ENCODE assay signal across 22 cellular contexts in genomic region chr2:98453531-98453930, GRCh38. TPM values are rescaled to one million over a fixed set of nuclear protein-coding genes. Genes with fewer than 3 reads are reported as not detected.
DNase-seq lines count a peak whose midpoint lies in the region; ATAC-seq, FAIRE-seq and TF ChIP-seq lines count a peak whose summit lies in the region.
"Had no signal": no experiment of that assay in that cellular context is flagged by ENCODE, and none has a peak within 500 bp of the region (broad histone marks: within the 10 kb centered on the region; RNA-seq: fewer than 3 reads in every experiment).

No MANE protein-coding gene starts in this region.

- no peak for TF ChIP-seq EP300 in GM12878 (IDR thresholded peaks at IDR 0.05; ENCODE audit: borderline replicate concordance in 1 of 2, control insufficient read depth in 1 of 2, low read depth in 2 of 2, low read length in 2 of 2)
- TF ChIP-seq EP300 in sigmoid colon (IDR thresholded peaks at IDR 0.05): no peak

- SMC1A ChIA-PET in GM12878 (lab: Charles Lee; ENCODE audit: uncharacterized antibody, unreplicated experiment): interaction anchor here (1.0 to 28.2 kb wide), 4 partner anchors 11 to 103 kb away, joined by 3 to 816 read pairs (median 217); no protein-coding TSS in a partner anchor

- H3K4me1 Mint-ChIP-seq in activated CD8-positive, alpha-beta memory T cell treated with anti-CD3 and anti-CD28 coated beads, Interleukin-2, amount 10 ng/mL, durations not matched to agents 7 days and 5 days: peaks cover 95% of the 10 kb centered on the region

- TF ChIP-seq RAD21 in GM12878 (IDR thresholded peaks at IDR 0.05; ENCODE audit: insufficient read depth, low read depth, low read length): no peak

- CTCF ChIA-PET in activated CD8-positive, alpha-beta memory T cell treated with anti-CD3 and anti-CD28 coated beads, Interleukin-2, amount 10 ng/mL, durations not matched to agents 7 days and 5 days (lab: Charles Lee): interaction anchor here (0.9 to 7.0 kb wide), 5 partner anchors 11 to 41 kb away, joined by 4 to 43 read pairs (median 8); no protein-coding TSS in a partner anchor
- CTCF ChIA-PET in GM12878 (lab: Yijun Ruan, JAX): interaction anchor here (0.7 to 5.3 kb wide), 6 partner anchors 11 to 65 kb away, joined by 3 to 32 read pairs (median 4); no protein-coding TSS in a partner anchor

- H3K27me3 Mint-ChIP-seq in activated CD8-positive, alpha-beta memory T cell treated with anti-CD3 and anti-CD28 coated beads, Interleukin-2, amount 10 ng/mL, durations not matched to agents 7 days and 5 days: no peaks in the 10 kb centered on the region

- H3K27ac ChIP-seq in KOPT-K1 (ENCODE audit: low read depth, low read length, poor library complexity, severe bottlenecking): peak overlapping the region; percentile 53
- H3K27ac ChIP-seq in GM12878 (ENCODE audit: control insufficient read depth, insufficient read depth): peak overlapping the region; percentile 27; the same call in 1 of the 2 replicates
- H3K27ac ChIP-seq in sigmoid colon: peak overlapping the region in 3 of 4 donors; percentile 71 to 76 (median 73)
- H3K27ac ChIP-seq: uterus had no signal

- 0 out of 2 replicates have a peak overlapping the region, but pooled peaks have one; percentile 7 for H3K4me2 ChIP-seq in GM12878 (ENCODE audit: control insufficient read depth, insufficient read depth)

- H3K79me2 ChIP-seq in GM12878 (ENCODE audit: control insufficient read depth, insufficient read depth, low read length): peaks cover 96% of the 10 kb centered on the region

- H3K27ac Mint-ChIP-seq in activated CD8-positive, alpha-beta memory T cell treated with anti-CD3 and anti-CD28 coated beads, Interleukin-2, amount 10 ng/mL, durations not matched to agents 7 days and 5 days: peak overlapping the region; percentile 69
- H3K27ac Mint-ChIP-seq: mesothelial cell of epicardium had no signal

- H3K27me3 ChIP-seq in GM12878 (replicated peaks in 1 of 2; ENCODE audit: control insufficient read depth in 2 of 2, insufficient read depth in 2 of 2, low read length in 1 of 2) (no peaks in the 10 kb centered on the region), sigmoid colon (no peaks in the 10 kb centered on the region)
- H3K27me3 ChIP-seq: esophagus squamous epithelium, heart left ventricle, uterus had no signal

- RAD21 ChIA-PET in GM12878 (lab: Charles Lee; ENCODE audit: unreplicated experiment): interaction anchor here (1.8 to 13.1 kb wide), 5 partner anchors 14 to 35 kb away, joined by 5 to 199 read pairs (median 8); no protein-coding TSS in a partner anchor

- intact Hi-C loops in GM12878 (cut with micrococcal nuclease; ENCODE audit: unreplicated experiment): no loop called here
- intact Hi-C loops in sigmoid colon (cut with DNase I): no loop called here

- H3K9ac ChIP-seq in GM12878 (ENCODE audit: control insufficient read depth, insufficient read depth, low read length): no peak overlapping the region

- no peak for DNase-seq in activated CD8-positive, alpha-beta memory T cell treated with anti-CD3 and anti-CD28 coated beads, Interleukin-2, amount 10 ng/mL, durations not matched to agents 7 days and 5 days
- DNase-seq in activated CD8-positive, alpha-beta memory T cell treated with anti-CD3 and anti-CD28 coated beads for 24 hours: no peak
- DNase-seq in GM12878 (ENCODE audit: low read depth, low spot score): no peak
- peak; percentile 52 for DNase-seq in sigmoid colon
- no peak for DNase-seq in NCI-H526 (lab: John Stamatoyannopoulos, UW)
- no peak for DNase-seq in SIG-M5 treated with dmso at 0.1 percent for 504 hours (lab: John Stamatoyannopoulos, UW; ENCODE audit: unreplicated experiment)
- DNase-seq: Calu3; esophagus squamous epithelium; GDM1; heart left ventricle; islet precursor cell; MV-4-11; NCI-H2081 treated with DMSO at 0.1 percent for 48 hours; NCI-H748 treated with DMSO at 0.1 percent for 48 hours; occipital lobe; stimulated activated CD4-positive, alpha-beta T cell treated with anti-CD3 and anti-CD28 coated beads, Interleukin-4, amount 100 ng/mL, for 4 hours; uterus had no signal

- no peak for TF ChIP-seq POLR2A in GM12878 (IDR thresholded peaks at IDR 0.05; ENCODE audit: low read depth, low read length)
- TF ChIP-seq POLR2A in sigmoid colon (IDR thresholded peaks at IDR 0.05): no peak

- TF ChIP-seq CTCF in GM12878 (IDR thresholded peaks at IDR 0.05 in 2 of 3, conservative IDR thresholded peaks at IDR 0.05 in 1 of 3; ENCODE audit: control insufficient read depth in 2 of 3, extremely low read depth in 1 of 3, insufficient read depth in 1 of 3, low read depth in 3 of 3, low read length in 3 of 3): no peak
- no peak for TF ChIP-seq CTCF in sigmoid colon (IDR thresholded peaks at IDR 0.05)

- no peak for FAIRE-seq in GM12878 (lab: Jason Lieb, UNC)
- FAIRE-seq: HepG2, RCC 7860 had no signal

- no peaks in the 10 kb centered on the region for H3K9me3 Mint-ChIP-seq in activated CD8-positive, alpha-beta memory T cell treated with anti-CD3 and anti-CD28 coated beads, Interleukin-2, amount 10 ng/mL, durations not matched to agents 7 days and 5 days (ENCODE audit: low read depth)
- H3K9me3 Mint-ChIP-seq: mesothelial cell of epicardium had no signal

- BruUV-seq in GM12878 (replicated peaks; lab: Mats Ljungman, UMichigan): no TSS peak

- ATAC-seq in activated CD8-positive, alpha-beta memory T cell treated with anti-CD3 and anti-CD28 coated beads, Interleukin-2, amount 10 ng/mL, durations not matched to agents 7 days and 5 days: no peak
- ATAC-seq in GM12878 (no peak), GM21723 (IDR thresholded peaks at IDR 0.05; ENCODE audit: unreplicated experiment) (no peak)

- no peak overlapping the region for H3K4me3 Mint-ChIP-seq in activated CD8-positive, alpha-beta memory T cell treated with anti-CD3 and anti-CD28 coated beads, Interleukin-2, amount 10 ng/mL, durations not matched to agents 7 days and 5 days
- H3K4me3 Mint-ChIP-seq: mesothelial cell of epicardium had no signal

- H3K36me3 ChIP-seq in KOPT-K1 (ENCODE audit: insufficient read depth, low read length) (peaks cover 10% of the 10 kb centered on the region), GM12878 (ENCODE audit: control insufficient read depth in 2 of 2, insufficient read depth in 2 of 2, low read length in 1 of 2) (peaks cover 6 to 18% of the 10 kb centered on the region in 2 experiments; a peak in 3 of 4 replicates), sigmoid colon (no peaks in the 10 kb centered on the region)
- H3K36me3 ChIP-seq: uterus had no signal

- H3K36me3 Mint-ChIP-seq in activated CD8-positive, alpha-beta memory T cell treated with anti-CD3 and anti-CD28 coated beads, Interleukin-2, amount 10 ng/mL, durations not matched to agents 7 days and 5 days: peaks cover 40% of the 10 kb centered on the region
- H3K36me3 Mint-ChIP-seq: mesothelial cell of epicardium had no signal

- no peak overlapping the region for H2AFZ ChIP-seq in GM12878 (ENCODE audit: control insufficient read depth, low read depth, low read length)

- 88% methylated on average over 9 of the region's 9 CpGs for WGBS in GM12878 (ENCODE audit: insufficient coverage, insufficient replicate concordance, low lambda C conversion rate, missing lambda C conversion rate)
- WGBS in sigmoid colon, 2 donors: 94 to 97% methylated on average over 9 of the region's 9 CpGs

- H4K20me1 ChIP-seq in GM12878 (ENCODE audit: control insufficient read depth, insufficient read depth): no peaks in the 10 kb centered on the region; the same call in 1 of the 2 replicates

- in situ Hi-C loops in GM12878 (cut with MboI): no loop called here

- H3K4me1 ChIP-seq in GM12878 (ENCODE audit: control insufficient read depth, insufficient read depth, low read length): peaks cover 62% of the 10 kb centered on the region
- H3K4me1 ChIP-seq in sigmoid colon: peaks cover 0 to 94% (median 78%) of the 10 kb centered on the region in 4 donors
- H3K4me1 ChIP-seq: uterus had no signal

- H3K9me3 ChIP-seq in KOPT-K1 (ENCODE audit: insufficient read depth, low read length, poor library complexity, severe bottlenecking): no peaks in the 10 kb centered on the region
- H3K9me3 ChIP-seq in GM12878 (replicated peaks; ENCODE audit: control insufficient read depth, insufficient read depth, low read length): no peaks in the 10 kb centered on the region
- H3K9me3 ChIP-seq in sigmoid colon: no peaks in the 10 kb centered on the region
- H3K9me3 ChIP-seq: esophagus squamous epithelium, heart left ventricle, uterus had no signal

- POLR2A ChIA-PET in GM12878 (lab: Charles Lee): interaction anchor here (0.6 to 27.0 kb wide), 6 partner anchors 8 to 1918 kb away, joined by 3 to 545 read pairs (median 16); no protein-coding TSS in a partner anchor

- H3K4me3 ChIP-seq in GM12878 (no peak overlapping the region), sigmoid colon (no peak overlapping the region)
- H3K4me3 ChIP-seq: esophagus squamous epithelium, heart left ventricle, uterus had no signal

TF ChIP-seq in GM12878, 131 proteins besides CTCF, POLR2A, EP300 and RAD21:
- TF ChIP-seq MTA2 (IDR thresholded peaks at IDR 0.05; ENCODE audit: low read depth): no peak
- TF ChIP-seq WRNIP1 (IDR thresholded peaks at IDR 0.05; ENCODE audit: borderline replicate concordance, low read depth, low read length): 0 out of 2 replicates have a peak, but pooled peaks have one; percentile 34
- TF ChIP-seq NBN (IDR thresholded peaks at IDR 0.05): 0 out of 2 replicates have a peak, but pooled peaks have one; percentile 6

RNA-seq across cellular contexts. Expression of gene INPP4A, which starts 8.9 kb away (rescaled TPM):
- 100 to 1,000 TPM; 144 to 229 TPM for total RNA-seq in activated CD8-positive, alpha-beta memory T cell treated with anti-CD3 and anti-CD28 coated beads, Interleukin-2, amount 10 ng/mL, durations not matched to agents 7 days and 5 days
- total RNA-seq in GM12878 (2013; cell fraction: nucleolus; rRNA removed): 373 and 420 TPM in 2 replicates
- 37.9 and 42.8 TPM in 2 replicates for total RNA-seq in GM12878 (2014; rRNA removed)
- total RNA-seq in GM12878 (2014; rRNA removed; fragmentation: Illumina TruSeq; extraction: Trizol): 24.0 and 24.1 TPM in 2 replicates
- total RNA-seq in GM12878 (2021): 54.0 and 62.3 TPM in 2 replicates
- polyA plus RNA-seq in GM12878 (2011; ENCODE audit: low read depth): 10.5 TPM
- polyA plus RNA-seq in GM12878 (2011; rRNA removed): 30.8 and 46.4 TPM in 2 replicates
- 45.8 and 56.6 TPM in 2 replicates for polyA plus RNA-seq in GM12878 (2011; cell fraction: cytosol; rRNA removed)
- 403 and 492 TPM in 2 replicates for polyA plus RNA-seq in GM12878 (2011; cell fraction: nucleus; rRNA removed)
- 19.7 and 20.5 TPM in 2 replicates for polyA plus RNA-seq in GM12878 (2012)
- 20.4 and 27.4 TPM in 2 replicates for polyA plus RNA-seq in GM12878 (2014; fragmentation: Illumina TruSeq; extraction: Trizol)
- 1 to 10 TPM; 4.7 to 6.2 TPM for polyA plus RNA-seq in GM12878 (2014; fragmentation: Nextera tagmentation; extraction: Ambion mirVana)
- 32.7 and 40.3 TPM in 2 replicates for polyA plus RNA-seq in GM12878 (2014; rRNA removed)
- 10 to 100 TPM; 41.1 to 45.9 TPM for polyA plus RNA-seq in GM12878 (2016; fragmentation: Nextera tagmentation; extraction: Ambion mirVana)
- 220 and 303 TPM in 2 replicates for polyA minus RNA-seq in GM12878 (2011; rRNA and poly(A)+ RNA removed)
- polyA minus RNA-seq in GM12878 (2011; cell fraction: cytosol; rRNA and poly(A)+ RNA removed): 32.1 and 33.5 TPM in 2 replicates
- polyA minus RNA-seq in GM12878 (2011; cell fraction: nucleus; rRNA and poly(A)+ RNA removed): 290 and 381 TPM in 2 replicates
- total RNA-seq in sigmoid colon: 10 to 100 TPM; 30.4 to 49.9 (median 39.9) TPM
- polyA plus RNA-seq in sigmoid colon: 10 to 100 TPM in 1 of 3 donors, 1 to 10 TPM in 2; 1.8 to 12.2 (median 2.3) TPM
